ENCODE assay signal across 29 cellular contexts in genomic region chr14:77259025-77259715, GRCh38. TPM values are rescaled to one million over a fixed set of nuclear protein-coding genes. Genes with fewer than 3 reads are reported as not detected.
"Had no signal": no experiment of that assay in that cellular context is flagged by ENCODE, and none has a peak within 500 bp of the region (broad histone marks: within the 10 kb centered on the region; RNA-seq: fewer than 3 reads in every experiment).

No MANE protein-coding gene starts in this region.

- H3K27ac ChIP-seq: breast epithelium, KMS-11, SK-N-MC had no signal

- H3K4me1 Mint-ChIP-seq: activated B cell treated with CpG ODN at 0.5 μM for 24 hours; activated CD4-positive, alpha-beta T cell treated with anti-CD3 and anti-CD28 coated beads, Interleukin-2, amount 10 ng/mL, durations not matched to agents 24 days and 14 days; activated naive CD4-positive, alpha-beta T cell treated with anti-CD3 and anti-CD28 coated beads, Interleukin-2, amount 10 ng/mL, durations not matched to agents 7 days and 5 days; activated naive CD8-positive, alpha-beta T cell treated with anti-CD3 and anti-CD28 coated beads for 36 hours; activated T-helper 17 cell treated with anti-CD3 and anti-CD28 coated beads, Interleukin-2, amount 50 U/mL, for 72 hours; T-cell had no signal

- H3K9ac ChIP-seq: KMS-11 had no signal

- H3K27me3 ChIP-seq: breast epithelium had no signal

- H3K4me3 ChIP-seq: breast epithelium, SK-N-MC had no signal

- H3K9me3 Mint-ChIP-seq: activated B cell treated with CpG ODN at 0.5 μM for 24 hours; activated CD4-positive, alpha-beta T cell treated with anti-CD3 and anti-CD28 coated beads, Interleukin-2, amount 10 ng/mL, durations not matched to agents 24 days and 14 days; activated naive CD4-positive, alpha-beta T cell treated with anti-CD3 and anti-CD28 coated beads, Interleukin-2, amount 10 ng/mL, durations not matched to agents 7 days and 5 days; activated naive CD8-positive, alpha-beta T cell treated with anti-CD3 and anti-CD28 coated beads for 36 hours; activated T-cell treated with anti-CD3 and anti-CD28 coated beads, Interleukin-2, amount 50 U/mL, for 4 hours; activated T-helper 17 cell treated with anti-CD3 and anti-CD28 coated beads, Interleukin-2, amount 50 U/mL, for 72 hours; T-cell had no signal

- H3K27ac Mint-ChIP-seq: activated B cell treated with CpG ODN at 0.5 μM for 24 hours; activated CD4-positive, alpha-beta T cell treated with anti-CD3 and anti-CD28 coated beads, Interleukin-2, amount 10 ng/mL, durations not matched to agents 24 days and 14 days; activated naive CD4-positive, alpha-beta T cell treated with anti-CD3 and anti-CD28 coated beads, Interleukin-2, amount 10 ng/mL, durations not matched to agents 7 days and 5 days; activated naive CD8-positive, alpha-beta T cell treated with anti-CD3 and anti-CD28 coated beads for 36 hours; activated T-helper 17 cell treated with anti-CD3 and anti-CD28 coated beads, Interleukin-2, amount 50 U/mL, for 72 hours; T-cell had no signal

- DNase-seq: activated B cell treated with CpG ODN at 0.5 μM for 24 hours; activated CD4-positive, alpha-beta T cell treated with anti-CD3 and anti-CD28 coated beads for 1 hour; activated CD4-positive, alpha-beta T cell treated with anti-CD3 and anti-CD28 coated beads, Interleukin-2, amount 10 ng/mL, durations not matched to agents 24 days and 14 days; activated CD4-positive, alpha-beta T cell treated with anti-CD3 and anti-CD28 coated beads, Interleukin-2, amount 50 U/mL, for 48 hours; activated gamma-delta T cell; activated naive CD4-positive, alpha-beta T cell treated with anti-CD3 and anti-CD28 coated beads, Interleukin-2, amount 10 ng/mL, durations not matched to agents 7 days and 5 days; activated naive CD8-positive, alpha-beta T cell treated with anti-CD3 and anti-CD28 coated beads for 36 hours; activated T-cell treated with anti-CD3 and anti-CD28 coated beads, Interleukin-2, amount 50 U/mL, for 4 hours; anterior cingulate cortex; NCI-H1092; NCI-H1417; NCI-H2029; NCI-H2107; NCI-H2171 treated with DMSO at 0.1 percent for 48 hours; NCI-H226; NCI-H526 treated with DMSO at 0.1 percent for 48 hours; NCI-H82; T-cell; T-helper 2 cell; T1000 had no signal

- H3K9me3 ChIP-seq: breast epithelium had no signal

- H3K36me3 ChIP-seq: breast epithelium had no signal

- ATAC-seq: activated T-cell treated with anti-CD3 and anti-CD28 coated beads, Interleukin-2, amount 50 U/mL, for 4 hours; activated T-helper 17 cell treated with anti-CD3 and anti-CD28 coated beads, Interleukin-2, amount 50 U/mL, for 72 hours; Right ventricle myocardium inferior; T-cell had no signal

- H3K4me3 Mint-ChIP-seq: activated B cell treated with CpG ODN at 0.5 μM for 24 hours; activated CD4-positive, alpha-beta T cell treated with anti-CD3 and anti-CD28 coated beads, Interleukin-2, amount 10 ng/mL, durations not matched to agents 24 days and 14 days; activated naive CD4-positive, alpha-beta T cell treated with anti-CD3 and anti-CD28 coated beads, Interleukin-2, amount 10 ng/mL, durations not matched to agents 7 days and 5 days; activated naive CD8-positive, alpha-beta T cell treated with anti-CD3 and anti-CD28 coated beads for 36 hours; activated T-cell treated with anti-CD3 and anti-CD28 coated beads, Interleukin-2, amount 50 U/mL, for 4 hours; activated T-helper 17 cell treated with anti-CD3 and anti-CD28 coated beads, Interleukin-2, amount 50 U/mL, for 72 hours; T-cell had no signal

- H3K36me3 Mint-ChIP-seq: activated naive CD4-positive, alpha-beta T cell treated with anti-CD3 and anti-CD28 coated beads, Interleukin-2, amount 10 ng/mL, durations not matched to agents 7 days and 5 days; activated naive CD8-positive, alpha-beta T cell treated with anti-CD3 and anti-CD28 coated beads for 36 hours; T-cell had no signal

- H3K4me1 ChIP-seq: breast epithelium had no signal

RNA-seq across cellular contexts. Expression of gene NGB, which starts 11.8 kb away (rescaled TPM):
- total RNA-seq: activated B cell treated with CpG ODN at 0.5 μM for 24 hours; activated CD4-positive, alpha-beta T cell treated with anti-CD3 and anti-CD28 coated beads, Interleukin-2, amount 10 ng/mL, durations not matched to agents 24 days and 14 days; activated naive CD8-positive, alpha-beta T cell treated with anti-CD3 and anti-CD28 coated beads for 36 hours; activated T-cell treated with anti-CD3 and anti-CD28 coated beads, Interleukin-2, amount 50 U/mL, for 4 hours; activated T-helper 17 cell treated with anti-CD3 and anti-CD28 coated beads, Interleukin-2, amount 50 U/mL, for 72 hours; breast epithelium; MCF 10A; NCI-H460; OCI-LY7; Right ventricle myocardium inferior; RPMI7951; T-cell had no signal
